14 cellular contexts compared by ENCODE assay signal in the genomic region with DNA sequence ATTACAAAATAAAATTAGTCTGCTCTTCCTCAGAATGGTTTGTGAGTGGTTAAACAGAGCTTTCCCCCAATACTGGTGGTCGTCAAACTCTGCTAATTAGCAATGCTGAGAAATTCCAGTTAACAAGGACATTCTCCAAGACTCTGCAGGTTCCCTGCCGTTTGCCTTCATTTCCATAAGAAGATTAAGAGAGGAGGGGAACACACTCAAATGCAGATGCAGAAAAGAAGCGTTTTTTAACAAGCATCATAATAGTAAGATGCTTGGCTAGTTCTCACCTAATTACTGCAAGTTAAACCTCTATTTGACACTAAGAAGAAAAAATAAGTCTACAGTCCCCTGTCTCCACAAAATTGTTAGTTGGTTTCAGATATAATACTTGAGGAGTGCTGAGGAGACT. TPM values are rescaled to one million over a fixed set of nuclear protein-coding genes. Genes with fewer than 3 reads are reported as not detected.
DNase-seq lines count a peak whose midpoint lies in the region; ATAC-seq, FAIRE-seq and TF ChIP-seq lines count a peak whose summit lies in the region.
"Had no signal": no experiment of that assay in that cellular context is flagged by ENCODE, and none has a peak within 500 bp of the region (broad histone marks: within the 10 kb centered on the region; RNA-seq: fewer than 3 reads in every experiment).

No MANE protein-coding gene starts in this region.

- no peak overlapping the region for H2BK120ac ChIP-seq in H1 (replicated peaks; ENCODE audit: low read depth, low read length)
- H2BK120ac ChIP-seq in mesendoderm (ENCODE audit: low read depth, low read length): no peak overlapping the region

- DNase-seq in OCI-LY7 (ENCODE audit: low spot score) (no peak), H1 (ENCODE audit: low read depth in 1 of 2, low spot score in 2 of 2) (no peak), mesendoderm (peak; percentile 74), 8988T (no peak)
- DNase-seq in CD8-positive, alpha-beta T cell: no peak
- no peak for DNase-seq in activated naive CD8-positive, alpha-beta T cell treated with anti-CD3 and anti-CD28 coated beads, Interleukin-2, amount 50 U/mL, for 24 hours
- DNase-seq: CD4-positive, alpha-beta memory T cell; NCI-H1436 treated with DMSO at 0.1 percent for 48 hours; NCI-H2029 treated with DMSO at 0.1 percent for 48 hours; NCI-H510A; NCI-H82 had no signal

- no peak overlapping the region for H2AK5ac ChIP-seq in H1 (ENCODE audit: low read depth, low read length)
- no peak overlapping the region for H2AK5ac ChIP-seq in mesendoderm (ENCODE audit: low read length)

- H3K4me1 ChIP-seq in OCI-LY7 (ENCODE audit: insufficient read depth, low read length, poor library complexity, severe bottlenecking) (peaks cover 45% of the 10 kb centered on the region), H1 (replicated peaks in 1 of 4; ENCODE audit: control insufficient read depth in 3 of 4, insufficient read depth in 4 of 4, low read length in 3 of 4) (peaks cover 5 to 45% (median 21%) of the 10 kb centered on the region in 4 experiments), mesendoderm (ENCODE audit: control insufficient read depth, low read depth, low read length) (peaks cover 9% of the 10 kb centered on the region)
- peaks cover 21% of the 10 kb centered on the region for H3K4me1 ChIP-seq in CD8-positive, alpha-beta T cell (ENCODE audit: insufficient read depth, low read length)

- no peaks in the 10 kb centered on the region for H3K9me3 ChIP-seq in OCI-LY7 (ENCODE audit: low read length)
- H3K9me3 ChIP-seq in H1 (ENCODE audit: insufficient read depth in 2 of 2, low read depth in 1 of 2, low read length in 1 of 2): no peaks in the 10 kb centered on the region
- H3K9me3 ChIP-seq in CD8-positive, alpha-beta T cell (ENCODE audit: low read length): no peaks in the 10 kb centered on the region

- H3K9me2 ChIP-seq in OCI-LY7 (ENCODE audit: insufficient read depth, low read length): no peaks in the 10 kb centered on the region

- H2BK5ac ChIP-seq in H1 (ENCODE audit: low read depth, low read length) (no peak overlapping the region; the same call in 1 of the 2 replicates), mesendoderm (ENCODE audit: low read length) (no peak overlapping the region)

- no peak for TF ChIP-seq EP300 in H1 (IDR thresholded peaks at IDR 0.05; ENCODE audit: borderline replicate concordance in 1 of 2, low read depth in 2 of 2, low read length in 2 of 2)

- H3K4me2 ChIP-seq in OCI-LY7 (ENCODE audit: low read length): peak overlapping the region; percentile 61
- H3K4me2 ChIP-seq in H1 (ENCODE audit: insufficient read depth in 1 of 2, low read depth in 2 of 2, low read length in 2 of 2): peak overlapping the region; percentile 19 to 61; a peak in 3 of 4 replicates
- no peak overlapping the region for H3K4me2 ChIP-seq in mesendoderm (ENCODE audit: low read length)
- H3K4me2 ChIP-seq: KMS-11 had no signal

- H2BK12ac ChIP-seq in H1 (ENCODE audit: low read depth, low read length): no peak overlapping the region

- H4K20me1 ChIP-seq in OCI-LY7 (ENCODE audit: insufficient read depth, low read length) (no peaks in the 10 kb centered on the region), H1 (replicated peaks in 1 of 2; ENCODE audit: control insufficient read depth in 1 of 2, insufficient read depth in 2 of 2, low read length in 2 of 2) (peaks cover 0 to 2% of the 10 kb centered on the region in 2 experiments)

- H4K8ac ChIP-seq in H1 (ENCODE audit: extremely low read depth, insufficient read depth, low read length) (no peak overlapping the region), mesendoderm (ENCODE audit: low read depth, low read length) (no peak overlapping the region)

- H3K56ac ChIP-seq in H1 (replicated peaks; ENCODE audit: insufficient read length, low read depth, low read length): no peak overlapping the region
- H3K56ac ChIP-seq in mesendoderm (ENCODE audit: low read length): no peak overlapping the region

- TF ChIP-seq CTCF in OCI-LY7 (conservative IDR thresholded peaks at IDR 0.05; ENCODE audit: low read length) (no peak), H1 (IDR thresholded peaks at IDR 0.05; ENCODE audit: control extremely low read depth in 1 of 3, insufficient read depth in 1 of 3, low read depth in 1 of 3, low read length in 3 of 3) (no peak)
- TF ChIP-seq CTCF in CD8-positive, alpha-beta T cell (IDR thresholded peaks at IDR 0.05): no peak

- no TSS peak for BruUV-seq in OCI-LY7 (replicated peaks; lab: Mats Ljungman, UMichigan)

- no peak overlapping the region for H2BK15ac ChIP-seq in H1 (ENCODE audit: low read length)
- H2BK15ac ChIP-seq in mesendoderm (replicated peaks; ENCODE audit: low read depth): no peak overlapping the region

- H2BK20ac ChIP-seq in H1 (ENCODE audit: low read length): no peak overlapping the region

- H3K4me1 Mint-ChIP-seq in CD8-positive, alpha-beta T cell (ENCODE audit: low read depth): peaks cover 10% of the 10 kb centered on the region
- peaks cover 8% of the 10 kb centered on the region for H3K4me1 Mint-ChIP-seq in activated naive CD8-positive, alpha-beta T cell treated with anti-CD3 and anti-CD28 coated beads, Interleukin-2, amount 50 U/mL, for 24 hours

- no peak overlapping the region for H3K27ac Mint-ChIP-seq in CD8-positive, alpha-beta T cell
- no peak overlapping the region for H3K27ac Mint-ChIP-seq in activated naive CD8-positive, alpha-beta T cell treated with anti-CD3 and anti-CD28 coated beads, Interleukin-2, amount 50 U/mL, for 24 hours
- H3K27ac Mint-ChIP-seq: CD4-positive, alpha-beta memory T cell had no signal

- TF ChIP-seq RAD21 in H1 (IDR thresholded peaks at IDR 0.05 in 1 of 2, conservative IDR thresholded peaks at IDR 0.05 in 1 of 2; ENCODE audit: low read depth in 2 of 2, low read length in 2 of 2): no peak

- H3K9ac ChIP-seq in H1 (replicated peaks in 1 of 4; ENCODE audit: extremely low read depth in 1 of 4, low read depth in 3 of 4, low read length in 3 of 4) (no peak overlapping the region), mesendoderm (ENCODE audit: low read length) (no peak overlapping the region)
- H3K9ac ChIP-seq: KMS-11 had no signal

- H3K79me1 ChIP-seq in H1 (ENCODE audit: low read depth, low read length): no peaks in the 10 kb centered on the region; the same call in 1 of the 2 replicates
- no peaks in the 10 kb centered on the region for H3K79me1 ChIP-seq in mesendoderm (ENCODE audit: low read length)

- ATAC-seq in CD8-positive, alpha-beta T cell: no peak
- ATAC-seq in GM18502 (IDR thresholded peaks at IDR 0.05; ENCODE audit: poor library complexity, unreplicated experiment): no peak
- no peak for ATAC-seq in activated naive CD8-positive, alpha-beta T cell treated with anti-CD3 and anti-CD28 coated beads, Interleukin-2, amount 50 U/mL, for 24 hours

- H3K4me3 ChIP-seq in OCI-LY7 (ENCODE audit: low read depth, low read length, poor library complexity, severe bottlenecking) (peak overlapping the region; percentile 10), H1 (ENCODE audit: extremely low read depth in 1 of 4, insufficient read depth in 2 of 4, low read depth in 3 of 4, low read length in 4 of 4) (peak overlapping the region in 1 of 4 experiments; percentile 39; a peak in 1 of 8 replicates), mesendoderm (ENCODE audit: low read length) (no peak overlapping the region)
- H3K4me3 ChIP-seq in CD8-positive, alpha-beta T cell (ENCODE audit: low read depth, low read length): no peak overlapping the region

- peak; percentile 73 for FAIRE-seq in H1 (lab: Jason Lieb, UNC)

- H3K14ac ChIP-seq in H1 (ENCODE audit: insufficient read length): no peak overlapping the region

- no peak for TF ChIP-seq POLR2A in H1 (IDR thresholded peaks at IDR 0.05; ENCODE audit: control extremely low read depth in 1 of 2, low read depth in 2 of 2, low read length in 2 of 2)

- peaks cover 15% of the 10 kb centered on the region for H3K23me2 ChIP-seq in H1 (ENCODE audit: low read depth, low read length)

- POLR2A ChIA-PET in OCI-LY7 (lab: Charles Lee) (interaction anchor here (1.0 kb wide), 1 partner anchor 592 kb away, joined by 3 read pairs; no protein-coding TSS in a partner anchor), H1 (lab: Charles Lee; ENCODE audit: partially characterized antibody) (interaction anchor here (1.1 to 1.4 kb wide), 2 partner anchors 8 to 19 kb away, joined by 3 to 4 read pairs; no protein-coding TSS in a partner anchor)
- POLR2A ChIA-PET in CD8-positive, alpha-beta T cell (lab: Charles Lee): no interaction called here

- H3K18ac ChIP-seq in H1 (ENCODE audit: extremely low read depth, low read length) (no peak overlapping the region), mesendoderm (ENCODE audit: low read length) (no peak overlapping the region)

- no peak overlapping the region for H4K91ac ChIP-seq in H1 (replicated peaks; ENCODE audit: insufficient read length, low read length)

- H3K23ac ChIP-seq in H1 (ENCODE audit: insufficient read length) (no peak overlapping the region), mesendoderm (ENCODE audit: low read length) (no peak overlapping the region)

- CTCF ChIA-PET in OCI-LY7 (lab: Charles Lee; ENCODE audit: unreplicated experiment) (no interaction called here), H1 (lab: Charles Lee; ENCODE audit: partially characterized antibody) (interaction anchor here (1.0 to 3.7 kb wide), 8 partner anchors 10 to 552 kb away, joined by 3 to 15 read pairs (median 4); no protein-coding TSS in a partner anchor)
- CTCF ChIA-PET in CD8-positive, alpha-beta T cell (lab: Charles Lee): interaction anchor here (1.8 to 2.1 kb wide), 2 partner anchors 976 to 977 kb away, joined by 5 to 6 read pairs; no protein-coding TSS in a partner anchor

- H3K4ac ChIP-seq in H1 (replicated peaks; ENCODE audit: insufficient read length, low read depth, low read length) (no peak overlapping the region), mesendoderm (ENCODE audit: low read depth, low read length) (no peak overlapping the region)

- H3K4me3 Mint-ChIP-seq in CD8-positive, alpha-beta T cell: no peak overlapping the region
- no peak overlapping the region for H3K4me3 Mint-ChIP-seq in activated naive CD8-positive, alpha-beta T cell treated with anti-CD3 and anti-CD28 coated beads, Interleukin-2, amount 50 U/mL, for 24 hours
- H3K4me3 Mint-ChIP-seq: CD4-positive, alpha-beta memory T cell had no signal

- H3K36me3 Mint-ChIP-seq in CD8-positive, alpha-beta T cell: no peaks in the 10 kb centered on the region
- peaks cover 5% of the 10 kb centered on the region for H3K36me3 Mint-ChIP-seq in activated naive CD8-positive, alpha-beta T cell treated with anti-CD3 and anti-CD28 coated beads, Interleukin-2, amount 50 U/mL, for 24 hours (ENCODE audit: low read depth)

- H4K5ac ChIP-seq in H1 (ENCODE audit: insufficient read length, low read depth, low read length): peak overlapping the region; percentile 98
- H4K5ac ChIP-seq in mesendoderm (ENCODE audit: low read length): no peak overlapping the region

- H3K36me3 ChIP-seq in OCI-LY7 (ENCODE audit: insufficient read depth, low read length) (no peaks in the 10 kb centered on the region), H1 (ENCODE audit: control insufficient read depth in 2 of 4, insufficient read depth in 4 of 4, low read length in 3 of 4) (peaks cover 0 to 6% (median under 1%) of the 10 kb centered on the region in 4 experiments; a peak in 2 of 8 replicates), mesendoderm (ENCODE audit: control insufficient read depth, insufficient read depth, low read length) (no peaks in the 10 kb centered on the region)
- no peaks in the 10 kb centered on the region for H3K36me3 ChIP-seq in CD8-positive, alpha-beta T cell (ENCODE audit: insufficient read depth, low read length)

- H3K27me3 ChIP-seq in H1 (replicated peaks in 1 of 4; ENCODE audit: control insufficient read depth in 3 of 4, extremely low read depth in 1 of 4, insufficient read depth in 3 of 4, low read length in 3 of 4) (peaks cover 0 to 20% (median 12%) of the 10 kb centered on the region in 4 experiments; a peak in 4 of 7 replicates), mesendoderm (ENCODE audit: insufficient read depth, low read length, poor library complexity) (peaks cover 12% of the 10 kb centered on the region)
- H3K27me3 ChIP-seq in CD8-positive, alpha-beta T cell (ENCODE audit: insufficient read depth, low read length): peaks cover 72% of the 10 kb centered on the region

- intact Hi-C loops in OCI-LY7 (cut with micrococcal nuclease; ENCODE audit: unreplicated experiment): loop anchor here (5.0 kb wide), 1 partner anchor 784 kb away; no protein-coding TSS in a partner anchor
- intact Hi-C loops in CD8-positive, alpha-beta T cell (cut with DNase I, micrococcal nuclease): no loop called here

- H3K79me2 ChIP-seq in OCI-LY7 (ENCODE audit: insufficient read depth, low read depth, low read length) (peaks cover 7% of the 10 kb centered on the region; the same call in 1 of the 2 replicates), H1 (ENCODE audit: control insufficient read depth in 1 of 2, insufficient read depth in 2 of 2, low read length in 2 of 2) (peaks cover 8 to 19% of the 10 kb centered on the region in 2 experiments), mesendoderm (ENCODE audit: control insufficient read depth, insufficient read depth, low read length) (no peaks in the 10 kb centered on the region)

- WGBS in H1 (ENCODE audit: extremely low coverage in 1 of 2, insufficient coverage in 1 of 2, insufficient read length in 1 of 2, insufficient replicate concordance in 2 of 2, low coverage in 1 of 2, low lambda C conversion rate in 2 of 2, missing lambda C conversion rate in 1 of 2), 2 experiments: 0% methylated on average over 3 of the region's 3 CpGs; no CpG with 5 or more reads in 1 of the 2 experiments
- WGBS in mesendoderm (ENCODE audit: extremely low coverage, insufficient coverage, low lambda C conversion rate): no CpG with 5 or more reads among the region's 3 CpGs

- H3K9me3 Mint-ChIP-seq in CD8-positive, alpha-beta T cell: no peaks in the 10 kb centered on the region
- peaks cover 10% of the 10 kb centered on the region for H3K9me3 Mint-ChIP-seq in activated naive CD8-positive, alpha-beta T cell treated with anti-CD3 and anti-CD28 coated beads, Interleukin-2, amount 50 U/mL, for 24 hours

- peak overlapping the region; percentile 99 for H2AFZ ChIP-seq in OCI-LY7 (ENCODE audit: low read length)
- H2AFZ ChIP-seq in H1 (ENCODE audit: low read length): no peak overlapping the region

- H3K27ac ChIP-seq in OCI-LY7 (ENCODE audit: low read depth, low read length, poor library complexity, severe bottlenecking): no peak overlapping the region
- H3K27ac ChIP-seq in H1 (ENCODE audit: low read depth, low read length): 0 out of 2 replicates have a peak overlapping the region, but pooled peaks have one; percentile 4
- H3K27ac ChIP-seq in mesendoderm (ENCODE audit: low read depth, low read length): no peak overlapping the region
- H3K27ac ChIP-seq in CD8-positive, alpha-beta T cell (ENCODE audit: low read depth, low read length): no peak overlapping the region
- H3K27ac ChIP-seq: KMS-11 had no signal

- H3K27me3 Mint-ChIP-seq in CD8-positive, alpha-beta T cell (ENCODE audit: low read depth): peaks cover 69% of the 10 kb centered on the region
- H3K27me3 Mint-ChIP-seq in activated naive CD8-positive, alpha-beta T cell treated with anti-CD3 and anti-CD28 coated beads, Interleukin-2, amount 50 U/mL, for 24 hours: peaks cover 63% of the 10 kb centered on the region

RNA-seq across cellular contexts. Expression of gene SOX2, which starts 3.7 kb away (rescaled TPM):
- total RNA-seq in OCI-LY7 (2014; rRNA removed; shearing (Covaris generic)): 33.5 and 36.3 TPM in 2 replicates
- 11.3 and 11.5 TPM in 2 replicates for total RNA-seq in OCI-LY7 (2022)
- total RNA-seq in H1 (2021; fragmentation: NEBNext Ultra II Directional; extraction: Animal tissue kit (Norgen Biotek cat#: 25700)): 247 and 260 TPM in 2 replicates
- polyA plus RNA-seq in H1 (2011; rRNA removed): 149 and 170 TPM in 2 replicates
- polyA plus RNA-seq in H1 (2011; cell fraction: cytosol; rRNA removed): 181 TPM
- polyA plus RNA-seq in H1 (2011; cell fraction: nucleus; rRNA removed): 120 TPM
- 130 to 186 TPM (median 157 TPM) in 4 replicates for polyA plus RNA-seq in H1 (2012, experiment 1 of 2)
- 64.0 TPM for polyA plus RNA-seq in H1 (2012, experiment 2 of 2)
- 171 TPM for polyA plus RNA-seq in H1 (2013, experiment 1 of 2)
- polyA plus RNA-seq in H1 (2013, experiment 2 of 2): 169 TPM
- 34.6 and 35.5 TPM in 2 replicates for polyA minus RNA-seq in H1 (2011; rRNA and poly(A)+ RNA removed)
- 101 TPM for polyA minus RNA-seq in H1 (2011; cell fraction: cytosol; rRNA and poly(A)+ RNA removed)
- polyA minus RNA-seq in H1 (2011; cell fraction: nucleus; rRNA and poly(A)+ RNA removed): 83.5 TPM
- 35.8 TPM for polyA plus RNA-seq in mesendoderm (2013, experiment 1 of 2)
- 42.3 TPM for polyA plus RNA-seq in mesendoderm (2013, experiment 2 of 2)
- not detected for total RNA-seq in CD8-positive, alpha-beta T cell
- total RNA-seq: CD4-positive, alpha-beta memory T cell had no signal
- polyA plus RNA-seq: BJ; CD4-positive, alpha-beta memory T cell had no signal

Comparison
In these comparisons a context has a peak if more than half of its experiments do, and no peak if none do; other contexts are left out.
1. RNA of gene SOX2, which starts 3.7 kb away (total RNA-seq): 247 to 260 TPM in H1 and 11.3 to 36.3 TPM in OCI-LY7; not detected in CD8-positive, alpha-beta T cell; every median in the first group is over 10 times any median in the second.